8 cellular contexts compared by ENCODE assay signal in the genomic region with DNA sequence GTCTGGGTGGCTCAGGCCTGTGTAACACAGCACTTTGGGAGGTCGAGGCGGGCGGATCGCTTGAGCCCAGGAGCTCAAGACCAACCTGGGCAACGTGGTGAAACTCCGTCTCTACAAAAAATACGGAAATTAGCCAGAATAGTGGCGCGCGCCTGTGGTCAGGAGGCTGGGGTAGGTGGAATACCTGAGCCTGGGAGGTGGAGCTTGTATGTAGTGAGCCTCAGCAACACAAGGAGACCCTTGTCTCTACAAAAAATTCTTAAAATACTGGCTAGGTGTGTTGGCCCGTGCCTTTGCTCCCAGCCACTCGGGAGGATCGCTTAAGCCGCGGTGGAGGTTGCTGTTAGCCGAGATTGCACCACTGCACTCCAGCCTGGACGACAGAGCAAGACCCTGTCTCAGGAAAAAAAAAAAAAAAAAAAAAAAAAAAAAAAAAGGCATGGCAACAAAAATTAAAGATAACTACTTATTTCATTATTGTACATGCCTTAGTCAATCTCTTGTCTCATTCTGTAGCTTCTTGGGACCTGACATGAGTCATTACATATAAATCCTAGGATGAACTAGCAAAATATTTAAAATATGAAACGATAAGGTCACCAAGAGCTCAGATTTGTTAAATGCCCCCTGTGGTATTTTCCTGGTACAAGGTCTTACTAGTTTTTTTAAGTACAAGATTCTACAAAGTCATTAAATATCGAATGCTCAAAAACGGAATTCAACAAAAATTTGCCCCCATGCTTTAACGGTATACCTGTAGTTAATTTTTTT. TPM values are rescaled to one million over a fixed set of nuclear protein-coding genes. Genes with fewer than 3 reads are reported as not detected.
DNase-seq lines count a peak whose midpoint lies in the region; ATAC-seq and TF ChIP-seq lines count a peak whose summit lies in the region.

No MANE protein-coding gene starts in this region.

- 1 to 2% methylated on average over 20 to 21 of the region's 21 CpGs for WGBS in body of pancreas, 2 donors
- WGBS in lung, 2 donors, result 5 to 14% methylated on average over 21 of the region's 21 CpGs

- TF ChIP-seq CTCF in AG04450 (IDR thresholded peaks at IDR 0.05; ENCODE audit: low read depth, low read length) (no peak), RWPE1 (conservative IDR thresholded peaks at IDR 0.05; ENCODE audit: low read depth) (no peak), body of pancreas (IDR thresholded peaks at IDR 0.05) (no peak), lung (IDR thresholded peaks at IDR 0.05; ENCODE audit: control extremely low read depth, extremely low read depth) (no peak)

- DNase-seq in AG04450 (ENCODE audit: low read depth, low spot score) (no peak), RWPE1 (ENCODE audit: low spot score) (no peak), body of pancreas (peak; percentile 25 to 49 (median 38)), lung (ENCODE audit: low spot score) (peak; percentile 44), head of caudate nucleus (no peak), NCI-H1105 treated with DMSO at 0.1 percent for 48 hours (lab: John Stamatoyannopoulos, UW) (no peak)
- DNase-seq in stimulated activated naive CD4-positive, alpha-beta T cell treated with Interleukin-2 at 50 U/mL for 16 hours (lab: John Stamatoyannopoulos, UW), result peak; percentile 20

- ATAC-seq in GM21786 (IDR thresholded peaks at IDR 0.05; ENCODE audit: unreplicated experiment) (peak; percentile 22), body of pancreas (no peak), lung (ENCODE audit: insufficient read depth, low FRiP score) (no peak)

- H3K27ac ChIP-seq in AG04450 (ENCODE audit: low read depth, low read length) (peak overlapping the region; percentile 47), RWPE1 (peak overlapping the region; percentile 91), body of pancreas (peak overlapping the region; percentile 96 to 99 (median 98)), lung (ENCODE audit: low read depth in 1 of 2, low read length in 1 of 2) (peak overlapping the region; percentile 60 to 92)

- CTCF ChIA-PET in AG04450 (lab: Charles Lee), result interaction anchor here (1.0 kb wide), 1 partner anchor 765 kb away, joined by 5 read pairs; no protein-coding TSS in a partner anchor
- CTCF ChIA-PET in RWPE1 (lab: Yijun Ruan, JAX), result no interaction called here

- H3K4me1 ChIP-seq in body of pancreas (peaks cover 73% of the 10 kb centered on the region), lung (ENCODE audit: control insufficient read depth in 2 of 2, insufficient read depth in 2 of 2, low read length in 2 of 2) (peaks cover 8 to 10% of the 10 kb centered on the region in 2 donors)

- intact Hi-C loops in body of pancreas (cut with DNase I), result no loop called here
- intact Hi-C loops in head of caudate nucleus (cut with DNase I), result loop anchor here (5.0 kb wide), 1 partner anchor 78 kb away; the partner anchor contains the start of gene CEP295

- H3K36me3 ChIP-seq in body of pancreas (replicated peaks in 1 of 2; ENCODE audit: insufficient read depth in 1 of 2, low read depth in 2 of 2), result peaks cover 0 to 15% of the 10 kb centered on the region in 2 donors
- H3K36me3 ChIP-seq in lung (ENCODE audit: control insufficient read depth in 2 of 2, insufficient read depth in 2 of 2, low read length in 2 of 2), result peaks cover 7 to 11% of the 10 kb centered on the region in 2 donors

- peak in 2 of 3 donors; percentile 19 to 24 for TF ChIP-seq POLR2A in body of pancreas (IDR thresholded peaks at IDR 0.05)

- no peaks in the 10 kb centered on the region for H3K27me3 ChIP-seq in AG04450 (ENCODE audit: control insufficient read depth, insufficient read depth, low read length)
- no peaks in the 10 kb centered on the region for H3K27me3 ChIP-seq in body of pancreas
- no peaks in the 10 kb centered on the region for H3K27me3 ChIP-seq in lung (ENCODE audit: control insufficient read depth, insufficient read depth)

- POLR2A ChIA-PET in AG04450 (lab: Yijun Ruan, JAX), result interaction anchor here (0.7 to 5.0 kb wide), 10 partner anchors 9 to 814 kb away, joined by 3 to 80 read pairs (median 11); partner anchors contain the start of gene MED17
- POLR2A ChIA-PET in RWPE1 (lab: Yijun Ruan, JAX; ENCODE audit: low non-redundant PET), result interaction anchor here (1.0 to 1.2 kb wide), 2 partner anchors 13 to 44 kb away, joined by 4 to 18 read pairs; partner anchors contain the start of gene MED17

- no peaks in the 10 kb centered on the region; the same call in 1 of the 2 replicates for H3K9me3 ChIP-seq in AG04450 (ENCODE audit: control insufficient read depth, insufficient read depth, low read length)
- no peaks in the 10 kb centered on the region for H3K9me3 ChIP-seq in body of pancreas
- no peaks in the 10 kb centered on the region for H3K9me3 ChIP-seq in lung (ENCODE audit: control insufficient read depth in 2 of 2, insufficient read depth in 1 of 2, low read length in 1 of 2)

- H3K4me3 ChIP-seq in AG04450 (ENCODE audit: low read depth, low read length) (peak overlapping the region; percentile 74), body of pancreas (peak overlapping the region; percentile 44 to 81), lung (peak overlapping the region; percentile 47)

RNA-seq across cellular contexts. Expression of gene TAF1D, which starts 1.1 kb away (rescaled TPM):
- polyA plus RNA-seq in AG04450 (2011; rRNA removed) (106 and 151 TPM in 2 replicates), lung (100 to 1,000 TPM in 1 of 2 donors, 10 to 100 TPM in 1; 58.1 to 226 TPM)
- 51.2 and 87.5 TPM in 2 replicates for polyA minus RNA-seq in AG04450 (2011; rRNA and poly(A)+ RNA removed)
- total RNA-seq in body of pancreas (100 to 1,000 TPM; 113 to 177 TPM), lung (100 to 1,000 TPM in 1 of 2 donors, 10 to 100 TPM in 1; 70.6 to 315 TPM)

RNA-seq across cellular contexts. Expression of gene C11orf54, which starts 1.3 kb away (rescaled TPM):
- polyA plus RNA-seq in AG04450 (2011; rRNA removed), result 21.2 and 28.0 TPM in 2 replicates
- polyA minus RNA-seq in AG04450 (2011; rRNA and poly(A)+ RNA removed), result 5.6 and 8.9 TPM in 2 replicates
- 10 to 100 TPM; 29.0 to 45.7 TPM for total RNA-seq in body of pancreas
- 10 to 100 TPM; 20.4 to 66.1 TPM for total RNA-seq in lung
- 10 to 100 TPM; 20.8 to 23.3 TPM for polyA plus RNA-seq in lung

RNA-seq across cellular contexts. Expression of gene MED17, which starts 43.9 kb away (rescaled TPM):
- 18.6 and 23.1 TPM in 2 replicates for polyA plus RNA-seq in AG04450 (2011; rRNA removed)
- polyA minus RNA-seq in AG04450 (2011; rRNA and poly(A)+ RNA removed), result 13.2 and 21.7 TPM in 2 replicates
- total RNA-seq in body of pancreas, result 10 to 100 TPM; 18.9 to 22.4 TPM
- total RNA-seq in lung, result 10 to 100 TPM; 27.8 to 56.8 TPM
- 10 to 100 TPM in 1 of 2 donors, 1 to 10 TPM in 1; 9.2 to 13.0 TPM for polyA plus RNA-seq in lung

Comparison
In these comparisons a context has a peak if more than half of its experiments do, and no peak if none do; other contexts are left out.
1. DNase-seq: peak in body of pancreas (4 of 4), lung (single experiment) and stimulated activated naive CD4-positive, alpha-beta T cell treated with Interleukin-2 at 50 U/mL for 16 hours (single experiment); none in AG04450 (single experiment), RWPE1 (single experiment), head of caudate nucleus (0 of 42) and NCI-H1105 treated with DMSO at 0.1 percent for 48 hours (single experiment).
2. H3K27ac ChIP-seq: peak in every context shown above with its lines; median percentile 98 in body of pancreas; 91 in RWPE1; 76 in lung; 47 in AG04450.
3. Peak in every context shown above with its lines, with median percentiles within 50 percentile points of each other: H3K4me3 ChIP-seq.